8 cellular contexts compared by ENCODE assay signal in the genomic region with DNA sequence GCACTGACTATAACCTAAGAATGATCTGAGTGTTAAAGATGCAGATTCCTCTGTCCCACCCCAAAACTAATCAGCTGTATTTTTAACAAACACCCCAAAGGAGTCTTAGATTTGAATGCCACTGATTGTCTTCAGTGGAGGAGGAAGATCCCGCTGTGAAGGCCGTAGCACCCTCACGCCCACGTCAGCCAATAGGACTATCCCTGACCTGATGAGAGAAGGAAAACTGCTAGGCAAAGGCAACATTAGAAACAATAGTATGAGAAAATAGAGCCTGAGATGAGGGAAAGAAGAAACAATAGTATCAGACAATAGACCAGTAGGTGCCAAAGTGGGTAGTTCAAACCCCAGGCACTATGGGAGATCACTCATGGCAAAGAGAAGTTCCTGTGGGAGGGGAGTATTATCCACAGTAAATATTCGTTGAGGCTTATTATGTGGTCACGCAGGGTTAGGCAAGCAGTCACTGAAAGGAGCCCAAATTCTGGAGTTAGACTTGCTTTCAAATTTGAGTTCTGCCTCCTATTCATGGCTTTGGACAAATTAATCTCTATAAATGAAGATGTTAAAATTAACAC. TPM values are rescaled to one million over a fixed set of nuclear protein-coding genes. Genes with fewer than 3 reads are reported as not detected.
DNase-seq lines count a peak whose midpoint lies in the region; ATAC-seq and TF ChIP-seq lines count a peak whose summit lies in the region.

No MANE protein-coding gene starts in this region.

- H3K4me3 Mint-ChIP-seq in endothelial cell (ENCODE audit: unreplicated experiment) (peak overlapping the region; percentile 100), progenitor cell of endocrine pancreas (ENCODE audit: low read depth) (peak overlapping the region; percentile 98)

- H3K4me2 ChIP-seq in PC-3 (ENCODE audit: low read length), result peak overlapping the region; percentile 98

- H3K9me3 Mint-ChIP-seq in endothelial cell (ENCODE audit: unreplicated experiment) (no peaks in the 10 kb centered on the region), progenitor cell of endocrine pancreas (ENCODE audit: low read depth) (no peaks in the 10 kb centered on the region)

- H3K36me3 ChIP-seq in PC-3 (ENCODE audit: low read depth, low read length), result peaks cover 15% of the 10 kb centered on the region

- intact Hi-C loops in PC-3 (cut with micrococcal nuclease), result loop anchor here (2.0 to 5.0 kb wide), 2 partner anchors 32 to 53 kb away; no protein-coding TSS in a partner anchor

- peak overlapping the region; percentile 91 for H3K27ac Mint-ChIP-seq in endothelial cell (ENCODE audit: unreplicated experiment)
- H3K27ac Mint-ChIP-seq in progenitor cell of endocrine pancreas, result peak overlapping the region; percentile 99

- H3F3A ChIP-seq in PC-3 (ENCODE audit: low read length, unreplicated experiment), result peaks cover 10% of the 10 kb centered on the region

- no peaks in the 10 kb centered on the region for H3K27me3 ChIP-seq in PC-3 (ENCODE audit: low read length)

- H3K4me3 ChIP-seq in GM12865 (ENCODE audit: low read depth, low read length), result peak overlapping the region; percentile 98
- H3K4me3 ChIP-seq in PC-3 (ENCODE audit: low read length), result peak overlapping the region; percentile 95

- H3K9ac ChIP-seq in PC-3 (ENCODE audit: low read length), result no peak overlapping the region

- POLR2A ChIA-PET in PC-3 (lab: Charles Lee; ENCODE audit: unreplicated experiment) (no interaction called here), GM10248 (lab: Yijun Ruan, JAX) (interaction anchor here (1.0 kb wide), 1 partner anchor 32 kb away, joined by 3 read pairs; no protein-coding TSS in a partner anchor)

- no peaks in the 10 kb centered on the region for H3K9me2 ChIP-seq in PC-3 (replicated peaks; ENCODE audit: low read length)

- H3K27ac ChIP-seq in PC-3 (ENCODE audit: low read length), result no peak overlapping the region

- TF ChIP-seq CTCF in GM12865 (IDR thresholded peaks at IDR 0.05; ENCODE audit: insufficient read depth, low read depth, low read length, missing control alignments), result no peak
- TF ChIP-seq CTCF in PC-3 (conservative IDR thresholded peaks at IDR 0.05; ENCODE audit: low read depth, low read length), result no peak
- TF ChIP-seq CTCF in endothelial cell (IDR thresholded peaks at IDR 0.05; ENCODE audit: unreplicated experiment), result no peak
- TF ChIP-seq CTCF in progenitor cell of endocrine pancreas (IDR thresholded peaks at IDR 0.05; ENCODE audit: unreplicated experiment), result no peak
- no peak for TF ChIP-seq CTCF in GM10248 (IDR thresholded peaks at IDR 0.05; ENCODE audit: control extremely low read depth, extremely low read depth, low read depth, missing control alignments)

- H3K79me2 ChIP-seq in PC-3 (ENCODE audit: low read length), result peaks cover 45% of the 10 kb centered on the region

- peaks cover 36% of the 10 kb centered on the region for H3K4me1 Mint-ChIP-seq in endothelial cell (ENCODE audit: unreplicated experiment)
- peaks cover 18% of the 10 kb centered on the region for H3K4me1 Mint-ChIP-seq in progenitor cell of endocrine pancreas (ENCODE audit: low read depth)

- H2AFZ ChIP-seq in PC-3 (ENCODE audit: low read length), result no peak overlapping the region

- H3K4me1 ChIP-seq in PC-3 (ENCODE audit: insufficient read depth, low read length), result peaks cover 35% of the 10 kb centered on the region

- CTCF ChIA-PET in PC-3 (lab: Charles Lee) (no interaction called here), GM10248 (lab: Yijun Ruan, JAX) (interaction anchor here (1.0 kb wide), 1 partner anchor 15 kb away, joined by 4 read pairs; no protein-coding TSS in a partner anchor)

- H3K9me3 ChIP-seq in PC-3 (ENCODE audit: low read length), result no peaks in the 10 kb centered on the region

- BruUV-seq in PC-3 (replicated peaks; lab: Mats Ljungman, UMichigan), result no TSS peak

- no peak for ATAC-seq in PC-3

- peaks cover 10% of the 10 kb centered on the region for H4K20me1 ChIP-seq in PC-3 (ENCODE audit: low read length)

- DNase-seq in GM12865 (ENCODE audit: low read depth), result no peak
- no peak for DNase-seq in PC-3
- DNase-seq in endothelial cell (ENCODE audit: low spot score), result no peak
- no peak for DNase-seq in progenitor cell of endocrine pancreas (ENCODE audit: low spot score, unreplicated experiment)
- no peak for DNase-seq in HuH-7 (ENCODE audit: low spot score)
- no peak for DNase-seq in NOMO-1 treated with DMSO at 0.1 percent for 48 hours (lab: John Stamatoyannopoulos, UW; ENCODE audit: unreplicated experiment)
- DNase-seq in Kasumi-1 (lab: John Stamatoyannopoulos, UW), result no peak
- DNase-seq in GM10248 (ENCODE audit: extremely low spot score), result no peak

- H3K27me3 Mint-ChIP-seq in endothelial cell (ENCODE audit: unreplicated experiment), result peaks cover 24% of the 10 kb centered on the region
- no peaks in the 10 kb centered on the region for H3K27me3 Mint-ChIP-seq in progenitor cell of endocrine pancreas

- H3K36me3 Mint-ChIP-seq in endothelial cell (ENCODE audit: low read depth, unreplicated experiment) (peaks cover 15% of the 10 kb centered on the region), progenitor cell of endocrine pancreas (ENCODE audit: insufficient read depth) (peaks cover 23% of the 10 kb centered on the region)

RNA-seq across cellular contexts. Expression of a gene that starts 2.8 kb away (rescaled TPM):
- total RNA-seq in PC-3 (2014; rRNA removed) (39.2 and 59.7 TPM in 2 replicates), endothelial cell (ENCODE audit: unreplicated experiment) (302 TPM), progenitor cell of endocrine pancreas (295 and 305 TPM in 2 replicates)
